Comparison of ENCODE assay signal across 10 cellular contexts in genomic region chr10:26698909-26699308, GRCh38. TPM values are rescaled to one million over a fixed set of nuclear protein-coding genes. Genes with fewer than 3 reads are reported as not detected.
DNase-seq lines count a peak whose midpoint lies in the region; ATAC-seq and TF ChIP-seq lines count a peak whose summit lies in the region.
"Had no signal": no experiment of that assay in that cellular context is flagged by ENCODE, and none has a peak within 500 bp of the region (broad histone marks: within the 10 kb centered on the region; RNA-seq: fewer than 3 reads in every experiment).

No MANE protein-coding gene starts in this region.

- no TSS peak for BruUV-seq in Panc1 (replicated peaks; lab: Mats Ljungman, UMichigan)

- H3K27ac ChIP-seq in Panc1 (ENCODE audit: low read length) = no peak overlapping the region
- H3K27ac ChIP-seq: left lung had no signal

- no peaks in the 10 kb centered on the region for H3K9me3 ChIP-seq in Panc1 (ENCODE audit: control insufficient read depth, insufficient read depth, low read depth, low read length)
- H3K9me3 ChIP-seq: left lung had no signal

- H3K9me3 Mint-ChIP-seq in activated T-cell treated with anti-CD3 and anti-CD28 coated beads, Interleukin-2, amount 50 U/mL, for 4 hours = no peaks in the 10 kb centered on the region
- H3K9me3 Mint-ChIP-seq in stimulated activated effector memory CD8-positive, alpha-beta T cell treated with anti-CD3 and anti-CD28 coated beads, Interleukin-12 subunit alpha, Interleukin-12 subunit beta, amount 100 ng/mL, for 72 hours = no peaks in the 10 kb centered on the region

- H3K27me3 ChIP-seq in Panc1 (ENCODE audit: control insufficient read depth, insufficient read depth, low read length) = no peaks in the 10 kb centered on the region
- H3K27me3 ChIP-seq: left lung had no signal

- CTCF ChIA-PET in Panc1 (lab: Charles Lee) = no interaction called here

- H3K4me3 Mint-ChIP-seq in activated T-cell treated with anti-CD3 and anti-CD28 coated beads, Interleukin-2, amount 50 U/mL, for 4 hours = peak overlapping the region; percentile 99
- H3K4me3 Mint-ChIP-seq in stimulated activated effector memory CD8-positive, alpha-beta T cell treated with anti-CD3 and anti-CD28 coated beads, Interleukin-12 subunit alpha, Interleukin-12 subunit beta, amount 100 ng/mL, for 72 hours = peak overlapping the region; percentile 91

- in situ Hi-C loops in Panc1 (cut with HindIII; ENCODE audit: low pct_unique_long_range_greater_than_20kb, low sequenced_read_pairs) = no loop called here

- H3K36me3 ChIP-seq in Panc1 (ENCODE audit: control insufficient read depth, insufficient read depth, low read length) = peaks cover 4% of the 10 kb centered on the region; the same call in 1 of the 2 replicates

- no peak for DNase-seq in activated T-cell treated with anti-CD3 and anti-CD28 coated beads, Interleukin-2, amount 50 U/mL, for 4 hours
- DNase-seq in activated T-cell treated with anti-CD3 and anti-CD28 coated beads, Interleukin-2, amount 50 U/mL, for 48 hours = no peak
- DNase-seq in Panc1 (ENCODE audit: low read depth, low spot score) (no peak), epithelial cell of esophagus (ENCODE audit: low read depth) (no peak)
- no peak for DNase-seq in stimulated activated effector memory CD8-positive, alpha-beta T cell treated with anti-CD3 and anti-CD28 coated beads, Interleukin-12 subunit alpha, Interleukin-12 subunit beta, amount 100 ng/mL, for 72 hours (ENCODE audit: low spot score in 2 of 2)
- DNase-seq: left lung, NCI-H526 treated with DMSO at 0.1 percent for 48 hours had no signal

- intact Hi-C loops in Panc1 (cut with micrococcal nuclease; ENCODE audit: unreplicated experiment) = no loop called here

- TF ChIP-seq CTCF in Panc1 (IDR thresholded peaks at IDR 0.05) = no peak
- TF ChIP-seq CTCF in epithelial cell of esophagus (IDR thresholded peaks at IDR 0.05; ENCODE audit: insufficient read depth, low read depth, low read length, missing control alignments) = no peak

- H3K4me1 Mint-ChIP-seq in activated T-cell treated with anti-CD3 and anti-CD28 coated beads, Interleukin-2, amount 50 U/mL, for 4 hours (ENCODE audit: low read depth) = peaks cover 24% of the 10 kb centered on the region
- H3K4me1 Mint-ChIP-seq in stimulated activated effector memory CD8-positive, alpha-beta T cell treated with anti-CD3 and anti-CD28 coated beads, Interleukin-12 subunit alpha, Interleukin-12 subunit beta, amount 100 ng/mL, for 72 hours = peaks cover 28% of the 10 kb centered on the region

- no peak for ATAC-seq in activated T-cell treated with anti-CD3 and anti-CD28 coated beads, Interleukin-2, amount 50 U/mL, for 4 hours
- ATAC-seq in Panc1 (no peak), HG02763 (IDR thresholded peaks at IDR 0.05; ENCODE audit: unreplicated experiment) (no peak), HG02642 (IDR thresholded peaks at IDR 0.05; ENCODE audit: poor library complexity, unreplicated experiment) (no peak), HG03039 (IDR thresholded peaks at IDR 0.05; ENCODE audit: unreplicated experiment) (no peak)
- no peak for ATAC-seq in stimulated activated effector memory CD8-positive, alpha-beta T cell treated with anti-CD3 and anti-CD28 coated beads, Interleukin-12 subunit alpha, Interleukin-12 subunit beta, amount 100 ng/mL, for 72 hours
- ATAC-seq: left lung had no signal

- H3K4me3 ChIP-seq in Panc1 (ENCODE audit: low read depth in 2 of 2, low read length in 2 of 2) (peak overlapping the region; percentile 71 to 81; a peak in 3 of 4 replicates), epithelial cell of esophagus (ENCODE audit: low read length) (peak overlapping the region; percentile 78)

- POLR2A ChIA-PET in Panc1 (lab: Charles Lee) = no interaction called here

- H3K27me3 Mint-ChIP-seq in activated T-cell treated with anti-CD3 and anti-CD28 coated beads, Interleukin-2, amount 50 U/mL, for 4 hours (ENCODE audit: low read depth) = no peaks in the 10 kb centered on the region

- H3K4me1 ChIP-seq in Panc1 (ENCODE audit: control insufficient read depth, insufficient read depth, low read length) = no peaks in the 10 kb centered on the region; the same call in 1 of the 2 replicates

- H3K27ac Mint-ChIP-seq in stimulated activated effector memory CD8-positive, alpha-beta T cell treated with anti-CD3 and anti-CD28 coated beads, Interleukin-12 subunit alpha, Interleukin-12 subunit beta, amount 100 ng/mL, for 72 hours = peak overlapping the region; percentile 93

- peaks cover 22% of the 10 kb centered on the region for H3K36me3 Mint-ChIP-seq in activated T-cell treated with anti-CD3 and anti-CD28 coated beads, Interleukin-2, amount 50 U/mL, for 4 hours (ENCODE audit: insufficient read depth)
- H3K36me3 Mint-ChIP-seq in stimulated activated effector memory CD8-positive, alpha-beta T cell treated with anti-CD3 and anti-CD28 coated beads, Interleukin-12 subunit alpha, Interleukin-12 subunit beta, amount 100 ng/mL, for 72 hours = peaks cover 44% of the 10 kb centered on the region

RNA-seq across cellular contexts. Expression of gene PDSS1, which starts 1.4 kb away (rescaled TPM):
- 10 to 100 TPM; 37.4 to 45.6 (median 43.5) TPM for total RNA-seq in activated T-cell treated with anti-CD3 and anti-CD28 coated beads, Interleukin-2, amount 50 U/mL, for 4 hours
- 7.1 TPM for total RNA-seq in Panc1 (2021; ENCODE audit: unreplicated experiment)
- 3.3 TPM for polyA plus RNA-seq in Panc1 (2012; ENCODE audit: insufficient read length)
